In the genomic region with DNA sequence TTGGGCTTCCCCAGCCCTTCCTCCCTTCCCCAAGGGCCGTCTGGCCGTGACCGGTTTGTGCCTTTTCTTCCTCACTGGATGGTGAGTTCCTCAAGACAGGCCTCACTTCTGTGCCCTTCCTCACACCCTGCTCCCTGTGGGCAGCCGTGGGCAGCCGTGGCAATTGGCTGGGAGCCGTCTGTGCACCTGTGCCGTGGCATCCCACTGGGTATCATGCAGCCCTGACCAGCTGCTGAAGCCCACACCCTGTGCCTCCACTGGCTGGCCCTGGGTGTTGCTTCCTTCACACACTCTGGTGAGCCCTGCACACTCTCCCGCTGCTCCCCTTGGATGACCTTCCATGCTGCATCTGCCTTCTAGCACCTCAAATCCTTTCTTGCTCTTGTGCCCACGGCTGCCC, we compare ENCODE assay signal across 19 cellular contexts.
A peak's percentile ranks its signal among the peaks of the same experiment; 100 is the strongest.
DNase-seq lines count a peak whose midpoint lies in the region; ATAC-seq and TF ChIP-seq lines count a peak whose summit lies in the region.
"Had no signal": no experiment of that assay in that cellular context is flagged by ENCODE, and none has a peak within 500 bp of the region (broad histone marks: within the 10 kb centered on the region; RNA-seq: fewer than 3 reads in every experiment).

No MANE protein-coding gene starts in this region.

- H2BK5ac ChIP-seq in H9 (ENCODE audit: insufficient read length, low read length) = no peak overlapping the region
- no peak overlapping the region for H2BK5ac ChIP-seq in IMR-90 (ENCODE audit: low read depth, low read length, poor library complexity, severe bottlenecking)

- no peak for TF ChIP-seq POLR2A in IMR-90 (IDR thresholded peaks at IDR 0.05; ENCODE audit: low read depth, low read length)

- H3K27ac ChIP-seq in H9 (ENCODE audit: insufficient read length, low read depth, low read length) (no peak overlapping the region), IMR-90 (ENCODE audit: insufficient read depth, low read length) (no peak overlapping the region)
- H3K27ac ChIP-seq: 22Rv1, BLaER1, C4-2B had no signal

- in situ Hi-C loops in IMR-90 (cut with MboI; ENCODE audit: low sequenced_read_pairs) = no loop called here

- H3K56ac ChIP-seq in H9 (ENCODE audit: insufficient read length, low read depth, low read length) = peak overlapping the region; percentile 21
- H3K56ac ChIP-seq in IMR-90 (ENCODE audit: extremely low read depth, insufficient read depth, low read length) = no peak overlapping the region

- H3K36me3 Mint-ChIP-seq in H9 (ENCODE audit: insufficient read depth in 1 of 3, low read depth in 3 of 3) = peaks cover 0 to 8% (median under 1%) of the 10 kb centered on the region in 3 experiments; a peak in 4 of 7 replicates
- H3K36me3 Mint-ChIP-seq in chondrocyte (ENCODE audit: low read depth) = peaks cover 41% of the 10 kb centered on the region
- peaks cover 30% of the 10 kb centered on the region for H3K36me3 Mint-ChIP-seq in osteocyte (ENCODE audit: unreplicated experiment)
- H3K36me3 Mint-ChIP-seq: CD4-positive, CD25-positive, alpha-beta regulatory T cell; CD8-positive, alpha-beta T cell had no signal

- H3K27me3 ChIP-seq in H9 (ENCODE audit: insufficient read depth, low read length) = no peaks in the 10 kb centered on the region
- H3K27me3 ChIP-seq in IMR-90 (ENCODE audit: control insufficient read depth, insufficient read depth, low read length) = no peaks in the 10 kb centered on the region
- H3K27me3 ChIP-seq: BLaER1 had no signal

- dilution Hi-C loops in IMR-90 (cut with HindIII; ENCODE audit: low sequenced_read_pairs, unreplicated experiment) = no loop called here

- CTCF ChIA-PET in IMR-90 (lab: Yijun Ruan, JAX) = no interaction called here

- intact Hi-C loops in IMR-90 (cut with micrococcal nuclease) = no loop called here
- intact Hi-C loops in posterior vena cava (cut with DNase I) = no loop called here

- H2AK5ac ChIP-seq in H9 (ENCODE audit: insufficient read length, low read length) (no peak overlapping the region), IMR-90 (ENCODE audit: low read depth, low read length) (no peak overlapping the region)

- H2AK9ac ChIP-seq in IMR-90 (replicated peaks; ENCODE audit: low read depth, low read length, poor library complexity) = peak overlapping the region; percentile 7

- no peak for DNase-seq in H9
- DNase-seq in IMR-90 = no peak
- DNase-seq in chondrocyte (ENCODE audit: low spot score) = no peak
- no peak for DNase-seq in osteocyte (ENCODE audit: extremely low spot score, unreplicated experiment)
- no peak for DNase-seq in NAMALWA (ENCODE audit: low spot score)
- no peak for DNase-seq in hypothalamus (lab: John Stamatoyannopoulos, UW)
- DNase-seq in posterior vena cava (ENCODE audit: low spot score) = no peak
- no peak for DNase-seq in effector CD4-positive, alpha-beta T cell
- DNase-seq: Caco-2; CD4-positive, CD25-positive, alpha-beta regulatory T cell; CD8-positive, alpha-beta T cell; DMS153; DND-41; GOT3; HCEC 1CT had no signal

- H3K9ac ChIP-seq in H9 (ENCODE audit: extremely low read depth, insufficient read length, low read length) (no peak overlapping the region), IMR-90 (ENCODE audit: low read depth, low read length) (no peak overlapping the region)
- H3K9ac ChIP-seq: BLaER1 had no signal

- no peak overlapping the region; a peak in 1 of 7 replicates for H3K27ac Mint-ChIP-seq in H9
- peak overlapping the region; percentile 33 for H3K27ac Mint-ChIP-seq in chondrocyte (ENCODE audit: unreplicated experiment)
- peak overlapping the region; percentile 10 for H3K27ac Mint-ChIP-seq in osteocyte (ENCODE audit: unreplicated experiment)
- H3K27ac Mint-ChIP-seq: B cell; CD4-positive, CD25-positive, alpha-beta regulatory T cell; CD8-positive, alpha-beta T cell had no signal

- H3K18ac ChIP-seq in H9 (ENCODE audit: insufficient read length, low read depth, low read length) (no peak overlapping the region), IMR-90 (ENCODE audit: low read depth, low read length) (no peak overlapping the region)

- peaks cover 87% of the 10 kb centered on the region for H3K36me3 ChIP-seq in IMR-90 (ENCODE audit: control insufficient read depth, insufficient read depth, low read length)

- H2BK15ac ChIP-seq in H9 (ENCODE audit: low read depth, low read length) (no peak overlapping the region), IMR-90 (ENCODE audit: low read depth, low read length) (no peak overlapping the region)

- no peaks in the 10 kb centered on the region for H3K79me2 ChIP-seq in H9 (ENCODE audit: insufficient read depth, low read length)

- H3K23me2 ChIP-seq in H9 (ENCODE audit: insufficient read length, low read depth, low read length, poor library complexity, severe bottlenecking) = no peaks in the 10 kb centered on the region

- H3K14ac ChIP-seq in H9 (ENCODE audit: insufficient read depth, low read length) (no peak overlapping the region; the same call in 1 of the 2 replicates), IMR-90 (replicated peaks; ENCODE audit: low read depth, low read length) (no peak overlapping the region)

- H3K27me3 Mint-ChIP-seq in H9 (ENCODE audit: low read depth) (peaks cover 2% of the 10 kb centered on the region; the same call in 1 of the 2 replicates), chondrocyte (ENCODE audit: low read depth) (no peaks in the 10 kb centered on the region), osteocyte (ENCODE audit: unreplicated experiment) (no peaks in the 10 kb centered on the region)
- H3K27me3 Mint-ChIP-seq: B cell had no signal

- H3K9me3 ChIP-seq in H9 (ENCODE audit: control insufficient read depth, low read depth, low read length) = no peaks in the 10 kb centered on the region
- no peaks in the 10 kb centered on the region for H3K9me3 ChIP-seq in IMR-90 (ENCODE audit: control insufficient read depth, insufficient read depth, low read length)

- no peak overlapping the region for H3K4me2 ChIP-seq in H9 (ENCODE audit: insufficient read depth, insufficient read length, low read length)
- no peak overlapping the region for H3K4me2 ChIP-seq in IMR-90 (ENCODE audit: low read depth, low read length)

- H2BK120ac ChIP-seq in H9 (ENCODE audit: low read depth, low read length, poor library complexity, severe bottlenecking) (no peak overlapping the region), IMR-90 (ENCODE audit: low read depth, low read length) (no peak overlapping the region)

- H4K20me1 ChIP-seq in H9 (ENCODE audit: control insufficient read depth, insufficient read depth, insufficient read length) (no peaks in the 10 kb centered on the region), IMR-90 (ENCODE audit: insufficient read depth, low read length) (peaks cover 81% of the 10 kb centered on the region)

- H3K4me1 ChIP-seq in H9 (ENCODE audit: insufficient read depth, low read length) = no peaks in the 10 kb centered on the region
- H3K4me1 ChIP-seq in IMR-90 (ENCODE audit: control insufficient read depth, insufficient read depth, low read length) = no peaks in the 10 kb centered on the region
- H3K4me1 ChIP-seq: Caco-2 had no signal

- peaks cover 6% of the 10 kb centered on the region in 2 experiments; a peak in 3 of 5 replicates for H3K9me3 Mint-ChIP-seq in H9
- H3K9me3 Mint-ChIP-seq in chondrocyte (ENCODE audit: low read depth) = no peaks in the 10 kb centered on the region
- no peaks in the 10 kb centered on the region for H3K9me3 Mint-ChIP-seq in osteocyte (ENCODE audit: unreplicated experiment)
- H3K9me3 Mint-ChIP-seq: CD8-positive, alpha-beta T cell had no signal

- TF ChIP-seq CTCF in H9 (conservative IDR thresholded peaks at IDR 0.05) (no peak), IMR-90 (conservative IDR thresholded peaks at IDR 0.05; ENCODE audit: low read depth, low read length) (no peak), chondrocyte (IDR thresholded peaks at IDR 0.05) (no peak), osteocyte (IDR thresholded peaks at IDR 0.05) (no peak)

- H2BK12ac ChIP-seq in H9 (ENCODE audit: insufficient read length, low read depth, low read length) = no peak overlapping the region

- H2AFZ ChIP-seq in H9 (ENCODE audit: low read length) (no peak overlapping the region), IMR-90 (replicated peaks; ENCODE audit: low read length, poor library complexity) (no peak overlapping the region)

- H2BK20ac ChIP-seq in H9 (ENCODE audit: low read depth, low read length, poor library complexity, severe bottlenecking) = no peak overlapping the region
- no peak overlapping the region for H2BK20ac ChIP-seq in IMR-90 (ENCODE audit: low read depth, low read length)

- no CpG with 5 or more reads among the region's 9 CpGs for WGBS in H9 (ENCODE audit: extremely low coverage, insufficient read length, low lambda C conversion rate)
- 100% methylated on average over 2 of the region's 9 CpGs; no CpG with 5 or more reads in 1 of the 2 experiments for WGBS in IMR-90 (ENCODE audit: extremely low coverage in 2 of 2, insufficient read length in 1 of 2), 2 experiments

- H3K4me3 Mint-ChIP-seq in H9 = no peak overlapping the region
- no peak overlapping the region for H3K4me3 Mint-ChIP-seq in chondrocyte (ENCODE audit: unreplicated experiment)
- no peak overlapping the region for H3K4me3 Mint-ChIP-seq in osteocyte (ENCODE audit: unreplicated experiment)
- H3K4me3 Mint-ChIP-seq: B cell; CD4-positive, CD25-positive, alpha-beta regulatory T cell; CD8-positive, alpha-beta T cell had no signal

- ATAC-seq in IMR-90 (ENCODE audit: low read depth) = no peak
- ATAC-seq: CD8-positive, alpha-beta T cell had no signal

- H3K4ac ChIP-seq in H9 (ENCODE audit: low read depth, low read length) (no peak overlapping the region), IMR-90 (ENCODE audit: low read depth, low read length) (no peak overlapping the region)

- no peak overlapping the region for H3T11ph ChIP-seq in H9 (ENCODE audit: low read length)

- peaks cover 9% of the 10 kb centered on the region for H3K9me1 ChIP-seq in IMR-90 (ENCODE audit: insufficient read depth, low read length)

- no peak overlapping the region for H4K91ac ChIP-seq in H9 (ENCODE audit: insufficient read length, low read depth, low read length)
- no peak overlapping the region for H4K91ac ChIP-seq in IMR-90 (ENCODE audit: insufficient read depth, low read depth, low read length)

- H3K79me1 ChIP-seq in H9 (ENCODE audit: insufficient read depth, low read depth, low read length, poor library complexity, severe bottlenecking) = no peaks in the 10 kb centered on the region
- peaks cover 12 to 76% of the 10 kb centered on the region in 2 experiments for H3K79me1 ChIP-seq in IMR-90 (ENCODE audit: low read depth in 1 of 2, low read length in 2 of 2)

- BruUV-seq in IMR-90 (replicated peaks; lab: Mats Ljungman, UMichigan) = no TSS peak

- H4K8ac ChIP-seq in H9 (replicated peaks; ENCODE audit: insufficient read length, low read depth, low read length) (no peak overlapping the region), IMR-90 (ENCODE audit: low read depth in 2 of 2, low read length in 2 of 2) (no peak overlapping the region)

- H3K4me1 Mint-ChIP-seq in H9 (peaks cover 5 to 6% of the 10 kb centered on the region in 2 experiments), chondrocyte (ENCODE audit: low read depth) (peaks cover 11% of the 10 kb centered on the region), osteocyte (ENCODE audit: unreplicated experiment) (peaks cover 5% of the 10 kb centered on the region)
- H3K4me1 Mint-ChIP-seq: B cell; CD4-positive, CD25-positive, alpha-beta regulatory T cell had no signal

- H3K4me3 ChIP-seq in IMR-90 (ENCODE audit: insufficient read depth, low read depth, low read length) = no peak overlapping the region
- H3K4me3 ChIP-seq: BLaER1 had no signal

- POLR2A ChIA-PET in IMR-90 (lab: Charles Lee; ENCODE audit: unreplicated experiment) = no interaction called here

- TF ChIP-seq RAD21 in IMR-90 (IDR thresholded peaks at IDR 0.05; ENCODE audit: low read length) = no peak

- H3K23ac ChIP-seq in H9 (ENCODE audit: insufficient read length, low read depth, low read length) = no peak overlapping the region
- no peak overlapping the region for H3K23ac ChIP-seq in IMR-90 (ENCODE audit: low read depth, low read length)

- H4K5ac ChIP-seq in H9 (ENCODE audit: insufficient read length, low read depth, low read length) (no peak overlapping the region), IMR-90 (ENCODE audit: low read depth, low read length) (no peak overlapping the region)

Comparison
In these comparisons a context has a peak if more than half of its experiments do, and no peak if none do; other contexts are left out.
1. H3K27ac Mint-ChIP-seq: peak in chondrocyte (single experiment) and osteocyte (single experiment); none in H9 (0 of 3).